ENCODE assay signal across 9 cellular contexts in genomic region chr16:84737658-84738057, GRCh38. TPM values are rescaled to one million over a fixed set of nuclear protein-coding genes. Genes with fewer than 3 reads are reported as not detected.
DNase-seq lines count a peak whose midpoint lies in the region; ATAC-seq and TF ChIP-seq lines count a peak whose summit lies in the region.
"Had no signal": no experiment of that assay in that cellular context is flagged by ENCODE, and none has a peak within 500 bp of the region (broad histone marks: within the 10 kb centered on the region; RNA-seq: fewer than 3 reads in every experiment).

No MANE protein-coding gene starts in this region.

- no peak overlapping the region for H3K4me3 ChIP-seq in prostate gland

- no peak for ATAC-seq in central memory CD8-positive, alpha-beta T cell (replicated peaks; ENCODE audit: extremely low read depth, poor library complexity, severe bottlenecking)
- no peak for ATAC-seq in GM18520 (IDR thresholded peaks at IDR 0.05; ENCODE audit: unreplicated experiment)

- H3K27me3 ChIP-seq in prostate gland (replicated peaks; ENCODE audit: insufficient read depth) = no peaks in the 10 kb centered on the region

- peaks cover 30% of the 10 kb centered on the region for H3K4me1 ChIP-seq in prostate gland (replicated peaks)

- no peaks in the 10 kb centered on the region for H3K27me3 Mint-ChIP-seq in T-helper 2 cell treated with Interferon-gamma antibody and Interleukin-4, amounts not matched to agents 5 μg/mL and 100 μg/mL, for 36 hours (ENCODE audit: low read depth)
- no peaks in the 10 kb centered on the region for H3K27me3 Mint-ChIP-seq in central memory CD8-positive, alpha-beta T cell

- WGBS in prostate gland = 41% methylated on average over 7 of the region's 7 CpGs

- H3K4me3 Mint-ChIP-seq in T-helper 2 cell treated with Interferon-gamma antibody and Interleukin-4, amounts not matched to agents 5 μg/mL and 100 μg/mL, for 36 hours = no peak overlapping the region
- no peak overlapping the region for H3K4me3 Mint-ChIP-seq in central memory CD8-positive, alpha-beta T cell

- peak overlapping the region; percentile 24 for H3K27ac Mint-ChIP-seq in T-helper 2 cell treated with Interferon-gamma antibody and Interleukin-4, amounts not matched to agents 5 μg/mL and 100 μg/mL, for 36 hours
- peak overlapping the region; percentile 44 for H3K27ac Mint-ChIP-seq in central memory CD8-positive, alpha-beta T cell (ENCODE audit: low read depth)

- no peaks in the 10 kb centered on the region for H3K9me3 Mint-ChIP-seq in T-helper 2 cell treated with Interferon-gamma antibody and Interleukin-4, amounts not matched to agents 5 μg/mL and 100 μg/mL, for 36 hours
- H3K9me3 Mint-ChIP-seq in central memory CD8-positive, alpha-beta T cell = no peaks in the 10 kb centered on the region

- no peak for TF ChIP-seq CTCF in prostate gland (IDR thresholded peaks at IDR 0.05)

- no peak for DNase-seq in T-helper 2 cell treated with Interferon-gamma antibody and Interleukin-4, amounts not matched to agents 5 μg/mL and 100 μg/mL, for 36 hours (ENCODE audit: low spot score)
- DNase-seq in T-helper 2 cell (no peak), NCI-H2029 (lab: John Stamatoyannopoulos, UW) (peak; percentile 85), prostate gland (ENCODE audit: low spot score) (peak; percentile 66), D341Med (ENCODE audit: low spot score) (no peak), hypothalamus (lab: John Stamatoyannopoulos, UW) (no peak)
- no peak for DNase-seq in central memory CD8-positive, alpha-beta T cell (ENCODE audit: low spot score in 2 of 2)
- DNase-seq: central memory CD4-positive, alpha-beta T cell had no signal

- no peaks in the 10 kb centered on the region for H3K36me3 ChIP-seq in prostate gland

- H3K36me3 Mint-ChIP-seq in T-helper 2 cell treated with Interferon-gamma antibody and Interleukin-4, amounts not matched to agents 5 μg/mL and 100 μg/mL, for 36 hours (ENCODE audit: low read depth) = peaks cover 31% of the 10 kb centered on the region
- H3K36me3 Mint-ChIP-seq in central memory CD8-positive, alpha-beta T cell (ENCODE audit: insufficient read depth) = peaks cover 12% of the 10 kb centered on the region

- intact Hi-C loops in prostate gland (cut with DNase I) = no loop called here

- no peak for TF ChIP-seq POLR2A in prostate gland (IDR thresholded peaks at IDR 0.05)

- peaks cover 42% of the 10 kb centered on the region for H3K4me1 Mint-ChIP-seq in T-helper 2 cell treated with Interferon-gamma antibody and Interleukin-4, amounts not matched to agents 5 μg/mL and 100 μg/mL, for 36 hours (ENCODE audit: low read depth)
- H3K4me1 Mint-ChIP-seq in central memory CD8-positive, alpha-beta T cell = peaks cover 48% of the 10 kb centered on the region

- peak overlapping the region; percentile 44 to 59 for H3K27ac ChIP-seq in prostate gland

- no peaks in the 10 kb centered on the region for H3K9me3 ChIP-seq in prostate gland

RNA-seq across cellular contexts. Expression of gene USP10, which starts 37.9 kb away (rescaled TPM):
- 10 to 100 TPM; 57.4 to 95.7 TPM for total RNA-seq in prostate gland

Comparison
In these comparisons a context has a peak if more than half of its experiments do, and no peak if none do; other contexts are left out.
1. DNase-seq: peak in NCI-H2029 (single experiment) and prostate gland (single experiment); none in T-helper 2 cell treated with Interferon-gamma antibody and Interleukin-4, amounts not matched to agents 5 μg/mL and 100 μg/mL, for 36 hours (single experiment), T-helper 2 cell (0 of 5), central memory CD8-positive, alpha-beta T cell (0 of 2), D341Med (single experiment) and hypothalamus (0 of 51).